Comparison of ENCODE assay signal across 22 cellular contexts in the genomic region with DNA sequence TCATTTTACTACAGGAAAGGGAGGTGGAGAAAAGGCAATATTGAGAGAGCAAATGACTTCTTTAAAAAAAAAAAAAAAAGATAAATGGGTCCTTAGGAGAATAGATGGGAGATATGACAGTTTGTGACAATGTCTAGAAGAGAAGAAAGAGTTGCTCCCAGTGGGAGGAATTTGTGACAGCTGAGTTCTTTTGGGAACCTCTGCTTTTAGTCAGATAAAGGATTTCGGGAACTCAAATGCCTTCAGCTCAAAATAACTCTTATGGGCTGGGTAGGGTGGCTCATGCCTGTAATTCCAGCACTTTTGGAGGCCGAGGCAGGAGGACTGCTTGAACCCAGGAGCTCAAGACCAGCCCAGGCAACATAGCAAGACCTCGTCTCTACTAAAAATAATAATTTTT. TPM values are rescaled to one million over a fixed set of nuclear protein-coding genes. Genes with fewer than 3 reads are reported as not detected.
"Had no signal": no experiment of that assay in that cellular context is flagged by ENCODE, and none has a peak within 500 bp of the region (broad histone marks: within the 10 kb centered on the region; RNA-seq: fewer than 3 reads in every experiment).

No MANE protein-coding gene starts in this region.

- H3K27ac Mint-ChIP-seq: activated CD4-positive, alpha-beta memory T cell treated with anti-CD3 and anti-CD28 coated beads, Interleukin-2, amount 10 ng/mL, durations not matched to agents 7 days and 5 days; activated CD4-positive, alpha-beta T cell treated with anti-CD3 and anti-CD28 coated beads for 36 hours; activated CD4-positive, alpha-beta T cell treated with anti-CD3 and anti-CD28 coated beads, Interleukin-2, amount 10 ng/mL, durations not matched to agents 24 days and 14 days; activated naive CD4-positive, alpha-beta T cell treated with anti-CD3 and anti-CD28 coated beads, Interleukin-2, amount 10 ng/mL, durations not matched to agents 7 days and 5 days; activated naive CD4-positive, alpha-beta T cell treated with anti-CD3 and anti-CD28 coated beads, Interleukin-2, amount 50 U/mL, for 72 hours; activated naive CD8-positive, alpha-beta T cell treated with anti-CD3 and anti-CD28 coated beads, Interleukin-2, amount 10 ng/mL, durations not matched to agents 7 days and 5 days; activated T-cell treated with anti-CD3 and anti-CD28 coated beads, Interleukin-2, amount 50 U/mL, for 24 hours; activated T-cell treated with anti-CD3 and anti-CD28 coated beads, Interleukin-2, amount 50 U/mL, for 72 hours; endodermal cell had no signal

- H3K36me3 Mint-ChIP-seq: activated naive CD4-positive, alpha-beta T cell treated with anti-CD3 and anti-CD28 coated beads, Interleukin-2, amount 10 ng/mL, durations not matched to agents 7 days and 5 days; activated naive CD4-positive, alpha-beta T cell treated with anti-CD3 and anti-CD28 coated beads, Interleukin-2, amount 50 U/mL, for 72 hours; activated naive CD8-positive, alpha-beta T cell treated with anti-CD3 and anti-CD28 coated beads, Interleukin-2, amount 10 ng/mL, durations not matched to agents 7 days and 5 days had no signal

- H3K27ac ChIP-seq: brain microvascular endothelial cell, colonic mucosa had no signal

- H3K4me3 Mint-ChIP-seq: activated CD4-positive, alpha-beta memory T cell treated with anti-CD3 and anti-CD28 coated beads, Interleukin-2, amount 10 ng/mL, durations not matched to agents 7 days and 5 days; activated CD4-positive, alpha-beta T cell treated with anti-CD3 and anti-CD28 coated beads for 36 hours; activated CD4-positive, alpha-beta T cell treated with anti-CD3 and anti-CD28 coated beads, Interleukin-2, amount 10 ng/mL, durations not matched to agents 24 days and 14 days; activated naive CD4-positive, alpha-beta T cell treated with anti-CD3 and anti-CD28 coated beads, Interleukin-2, amount 10 ng/mL, durations not matched to agents 7 days and 5 days; activated naive CD8-positive, alpha-beta T cell treated with anti-CD3 and anti-CD28 coated beads, Interleukin-2, amount 10 ng/mL, durations not matched to agents 7 days and 5 days; activated T-cell treated with anti-CD3 and anti-CD28 coated beads, Interleukin-2, amount 50 U/mL, for 24 hours; activated T-cell treated with anti-CD3 and anti-CD28 coated beads, Interleukin-2, amount 50 U/mL, for 72 hours; endodermal cell had no signal

- DNase-seq: activated CD4-positive, alpha-beta memory T cell treated with anti-CD3 and anti-CD28 coated beads, Interleukin-2, amount 10 ng/mL, durations not matched to agents 7 days and 5 days; activated CD4-positive, alpha-beta T cell treated with anti-CD3 and anti-CD28 coated beads for 36 hours; activated CD4-positive, alpha-beta T cell treated with anti-CD3 and anti-CD28 coated beads, Interleukin-2, amount 10 ng/mL, durations not matched to agents 24 days and 14 days; activated CD4-positive, CD25-positive, alpha-beta regulatory T cell; activated CD4-positive, CD25-positive, alpha-beta regulatory T cell treated with anti-CD3 and anti-CD28 coated beads, Interleukin-2, amount 50 U/mL, for 72 hours; activated CD8-positive, alpha-beta memory T cell treated with anti-CD3 and anti-CD28 coated beads, Interleukin-2, amount 50 U/mL, for 48 hours; activated gamma-delta T cell; activated naive CD4-positive, alpha-beta T cell; activated naive CD4-positive, alpha-beta T cell treated with anti-CD3 and anti-CD28 coated beads, Interleukin-2, amount 10 ng/mL, durations not matched to agents 7 days and 5 days; activated naive CD8-positive, alpha-beta T cell treated with anti-CD3 and anti-CD28 coated beads, Interleukin-2, amount 10 ng/mL, durations not matched to agents 7 days and 5 days; activated T-cell treated with anti-CD3 and anti-CD28 coated beads for 4 hours; activated T-cell treated with anti-CD3 and anti-CD28 coated beads, Interleukin-2, amount 50 U/mL, for 24 hours; activated T-cell treated with anti-CD3 and anti-CD28 coated beads, Interleukin-2, amount 50 U/mL, for 72 hours; brain microvascular endothelial cell; colonic mucosa; effector memory CD4-positive, alpha-beta T cell; endodermal cell; foreskin fibroblast; T-helper 2 cell had no signal

- H3K27me3 ChIP-seq: brain microvascular endothelial cell, colonic mucosa had no signal

- ATAC-seq: activated CD4-positive, alpha-beta T cell treated with anti-CD3 and anti-CD28 coated beads for 36 hours; activated naive CD4-positive, alpha-beta T cell treated with anti-CD3 and anti-CD28 coated beads, Interleukin-2, amount 50 U/mL, for 72 hours; activated T-cell treated with anti-CD3 and anti-CD28 coated beads, Interleukin-2, amount 50 U/mL, for 72 hours; esophagus mucosa had no signal

- H3K4me1 ChIP-seq: colonic mucosa had no signal

- H3K9me3 Mint-ChIP-seq: activated CD4-positive, alpha-beta memory T cell treated with anti-CD3 and anti-CD28 coated beads, Interleukin-2, amount 10 ng/mL, durations not matched to agents 7 days and 5 days; activated CD4-positive, alpha-beta T cell treated with anti-CD3 and anti-CD28 coated beads, Interleukin-2, amount 10 ng/mL, durations not matched to agents 24 days and 14 days; activated naive CD4-positive, alpha-beta T cell treated with anti-CD3 and anti-CD28 coated beads, Interleukin-2, amount 10 ng/mL, durations not matched to agents 7 days and 5 days; activated T-cell treated with anti-CD3 and anti-CD28 coated beads, Interleukin-2, amount 50 U/mL, for 24 hours; endodermal cell had no signal

- H3K4me3 ChIP-seq: colonic mucosa had no signal

- H3K4me1 Mint-ChIP-seq: activated CD4-positive, alpha-beta memory T cell treated with anti-CD3 and anti-CD28 coated beads, Interleukin-2, amount 10 ng/mL, durations not matched to agents 7 days and 5 days; activated CD4-positive, alpha-beta T cell treated with anti-CD3 and anti-CD28 coated beads for 36 hours; activated CD4-positive, alpha-beta T cell treated with anti-CD3 and anti-CD28 coated beads, Interleukin-2, amount 10 ng/mL, durations not matched to agents 24 days and 14 days; activated naive CD4-positive, alpha-beta T cell treated with anti-CD3 and anti-CD28 coated beads, Interleukin-2, amount 10 ng/mL, durations not matched to agents 7 days and 5 days; endodermal cell had no signal

- H3K9me3 ChIP-seq: colonic mucosa had no signal

- H3K36me3 ChIP-seq: brain microvascular endothelial cell, colonic mucosa had no signal

RNA-seq across cellular contexts. Expression of gene TPD52L1, which starts 13.1 kb away (rescaled TPM):
- total RNA-seq: activated CD4-positive, alpha-beta memory T cell treated with anti-CD3 and anti-CD28 coated beads, Interleukin-2, amount 10 ng/mL, durations not matched to agents 7 days and 5 days; activated CD4-positive, alpha-beta T cell treated with anti-CD3 and anti-CD28 coated beads, Interleukin-2, amount 10 ng/mL, durations not matched to agents 24 days and 14 days; activated naive CD8-positive, alpha-beta T cell treated with anti-CD3 and anti-CD28 coated beads, Interleukin-2, amount 10 ng/mL, durations not matched to agents 7 days and 5 days; T-helper 1 cell treated with Interleukin-12 subunit alpha and Interleukin-12 subunit beta and Interleukin-4 antibody, amounts not matched to agents 30 ng/mL and 1 ng/mL, for 36 hours had no signal
